Comparison of ENCODE assay signal across 8 cellular contexts in the genomic region with DNA sequence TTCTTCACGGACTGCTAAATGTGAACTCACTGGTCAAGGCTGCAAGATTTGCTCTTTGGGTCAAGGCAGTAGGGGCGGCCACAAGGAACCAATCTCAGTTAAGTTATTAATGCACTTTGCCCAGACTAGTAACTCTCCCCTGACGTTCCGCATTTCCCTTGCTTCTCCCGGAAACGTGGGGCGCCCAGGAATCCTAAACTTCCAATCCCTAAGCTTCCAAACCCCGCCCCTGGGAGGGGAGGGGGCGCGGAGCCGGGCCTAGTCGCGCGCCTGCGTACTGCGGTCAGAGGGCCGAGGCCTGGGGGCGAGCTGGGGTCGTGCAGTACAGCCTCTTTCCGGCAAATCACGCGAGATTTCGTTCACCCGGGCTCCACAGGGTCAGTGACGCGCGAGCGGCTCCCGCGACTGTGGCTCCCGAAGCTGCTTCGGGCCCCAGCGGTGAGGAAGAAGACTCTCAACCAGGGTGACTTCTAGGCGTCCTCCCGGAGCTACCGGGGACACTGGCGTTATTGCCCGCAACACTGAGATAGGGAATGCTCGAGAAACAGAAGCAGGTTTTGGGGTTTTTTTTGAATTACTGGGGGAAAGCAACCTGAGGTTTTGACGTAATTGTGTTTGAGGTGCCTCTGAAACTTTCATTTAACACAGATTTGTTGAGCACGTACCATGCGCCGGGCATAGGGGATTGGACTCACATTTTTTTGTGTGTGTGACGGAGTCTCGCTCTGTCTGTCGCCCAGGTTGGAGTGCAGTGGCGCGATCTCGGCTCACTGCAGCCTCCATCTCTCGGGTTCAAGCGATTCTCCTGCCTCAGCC. TPM values are rescaled to one million over a fixed set of nuclear protein-coding genes. Genes with fewer than 3 reads are reported as not detected.
DNase-seq lines count a peak whose midpoint lies in the region; ATAC-seq and TF ChIP-seq lines count a peak whose summit lies in the region.

A gene (plus strand): TSS at position 265 of the 816 bp plus-strand sequence. CDS start 7,032 bp downstream, outside the sequence.

- peak within 1 kb of the TSS; percentile 97 for H3K27ac Mint-ChIP-seq in activated naive CD8-positive, alpha-beta T cell

- peaks cover 20% of the 10 kb centered on the region for H3K4me1 Mint-ChIP-seq in activated naive CD8-positive, alpha-beta T cell (ENCODE audit: low read depth)

- H3K27ac ChIP-seq in temporal lobe (ENCODE audit: low read depth, low read length), result peak within 1 kb of the TSS; percentile 94

- H3K4me3 Mint-ChIP-seq in activated naive CD8-positive, alpha-beta T cell, result peak within 1 kb of the TSS; percentile 97

- TF ChIP-seq CTCF in omental fat pad (IDR thresholded peaks at IDR 0.05), result no peak

- no peaks in the 10 kb centered on the region for H3K36me3 Mint-ChIP-seq in activated naive CD8-positive, alpha-beta T cell

- no peaks in the 10 kb centered on the region for H3K9me3 Mint-ChIP-seq in activated naive CD8-positive, alpha-beta T cell (ENCODE audit: low read depth)

- ATAC-seq in HG02588 (IDR thresholded peaks at IDR 0.05; ENCODE audit: unreplicated experiment), result peak; percentile 84
- ATAC-seq in SK-N-SH treated with all-trans-retinoic acid at 6 μM for 48 hours, result peak; percentile 94
- peak; percentile 97 for ATAC-seq in omental fat pad (ENCODE audit: low FRiP score)

- peak; percentile 81 for DNase-seq in GM04503 (ENCODE audit: low read depth)
- peak; percentile 95 for DNase-seq in NCI-H1092 treated with DMSO at 0.1 percent for 48 hours (lab: John Stamatoyannopoulos, UW)
- peak; percentile 98 for DNase-seq in glomerular visceral epithelial cell (ENCODE audit: extremely low spot score)
- DNase-seq in omental fat pad (ENCODE audit: low spot score), result peak; percentile 92

- no peaks in the 10 kb centered on the region for H3K27me3 Mint-ChIP-seq in activated naive CD8-positive, alpha-beta T cell

TF ChIP-seq in SK-N-SH treated with all-trans-retinoic acid at 6 μM for 48 hours, 23 proteins besides CTCF, POLR2A, EP300 and RAD21:
- TF ChIP-seq ZC3H10 (CRISPR knock-in tag; IDR thresholded peaks at IDR 0.05), result no peak
- TF ChIP-seq, protein P1, sequence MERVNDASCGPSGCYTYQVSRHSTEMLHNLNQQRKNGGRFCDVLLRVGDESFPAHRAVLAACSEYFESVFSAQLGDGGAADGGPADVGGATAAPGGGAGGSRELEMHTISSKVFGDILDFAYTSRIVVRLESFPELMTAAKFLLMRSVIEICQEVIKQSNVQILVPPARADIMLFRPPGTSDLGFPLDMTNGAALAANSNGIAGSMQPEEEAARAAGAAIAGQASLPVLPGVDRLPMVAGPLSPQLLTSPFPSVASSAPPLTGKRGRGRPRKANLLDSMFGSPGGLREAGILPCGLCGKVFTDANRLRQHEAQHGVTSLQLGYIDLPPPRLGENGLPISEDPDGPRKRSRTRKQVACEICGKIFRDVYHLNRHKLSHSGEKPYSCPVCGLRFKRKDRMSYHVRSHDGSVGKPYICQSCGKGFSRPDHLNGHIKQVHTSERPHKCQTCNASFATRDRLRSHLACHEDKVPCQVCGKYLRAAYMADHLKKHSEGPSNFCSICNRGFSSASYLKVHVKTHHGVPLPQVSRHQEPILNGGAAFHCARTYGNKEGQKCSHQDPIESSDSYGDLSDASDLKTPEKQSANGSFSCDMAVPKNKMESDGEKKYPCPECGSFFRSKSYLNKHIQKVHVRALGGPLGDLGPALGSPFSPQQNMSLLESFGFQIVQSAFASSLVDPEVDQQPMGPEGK (CRISPR knock-in tag; IDR thresholded peaks at IDR 0.05; ENCODE audit: borderline replicate concordance), result no peak
- TF ChIP-seq PPARA (CRISPR knock-in tag; IDR thresholded peaks at IDR 0.05; ENCODE audit: borderline replicate concordance), result no peak
- TF ChIP-seq, protein P2, sequence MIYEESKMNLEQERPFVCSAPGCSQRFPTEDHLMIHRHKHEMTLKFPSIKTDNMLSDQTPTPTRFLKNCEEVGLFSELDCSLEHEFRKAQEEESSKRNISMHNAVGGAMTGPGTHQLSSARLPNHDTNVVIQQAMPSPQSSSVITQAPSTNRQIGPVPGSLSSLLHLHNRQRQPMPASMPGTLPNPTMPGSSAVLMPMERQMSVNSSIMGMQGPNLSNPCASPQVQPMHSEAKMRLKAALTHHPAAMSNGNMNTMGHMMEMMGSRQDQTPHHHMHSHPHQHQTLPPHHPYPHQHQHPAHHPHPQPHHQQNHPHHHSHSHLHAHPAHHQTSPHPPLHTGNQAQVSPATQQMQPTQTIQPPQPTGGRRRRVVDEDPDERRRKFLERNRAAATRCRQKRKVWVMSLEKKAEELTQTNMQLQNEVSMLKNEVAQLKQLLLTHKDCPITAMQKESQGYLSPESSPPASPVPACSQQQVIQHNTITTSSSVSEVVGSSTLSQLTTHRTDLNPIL (CRISPR knock-in tag; IDR thresholded peaks at IDR 0.05; ENCODE audit: low read depth), result no peak
- TF ChIP-seq GLIS3 (CRISPR knock-in tag; IDR thresholded peaks at IDR 0.05), result no peak
- TF ChIP-seq ESRRG (CRISPR knock-in tag; IDR thresholded peaks at IDR 0.05), result no peak
- TF ChIP-seq, protein P3, sequence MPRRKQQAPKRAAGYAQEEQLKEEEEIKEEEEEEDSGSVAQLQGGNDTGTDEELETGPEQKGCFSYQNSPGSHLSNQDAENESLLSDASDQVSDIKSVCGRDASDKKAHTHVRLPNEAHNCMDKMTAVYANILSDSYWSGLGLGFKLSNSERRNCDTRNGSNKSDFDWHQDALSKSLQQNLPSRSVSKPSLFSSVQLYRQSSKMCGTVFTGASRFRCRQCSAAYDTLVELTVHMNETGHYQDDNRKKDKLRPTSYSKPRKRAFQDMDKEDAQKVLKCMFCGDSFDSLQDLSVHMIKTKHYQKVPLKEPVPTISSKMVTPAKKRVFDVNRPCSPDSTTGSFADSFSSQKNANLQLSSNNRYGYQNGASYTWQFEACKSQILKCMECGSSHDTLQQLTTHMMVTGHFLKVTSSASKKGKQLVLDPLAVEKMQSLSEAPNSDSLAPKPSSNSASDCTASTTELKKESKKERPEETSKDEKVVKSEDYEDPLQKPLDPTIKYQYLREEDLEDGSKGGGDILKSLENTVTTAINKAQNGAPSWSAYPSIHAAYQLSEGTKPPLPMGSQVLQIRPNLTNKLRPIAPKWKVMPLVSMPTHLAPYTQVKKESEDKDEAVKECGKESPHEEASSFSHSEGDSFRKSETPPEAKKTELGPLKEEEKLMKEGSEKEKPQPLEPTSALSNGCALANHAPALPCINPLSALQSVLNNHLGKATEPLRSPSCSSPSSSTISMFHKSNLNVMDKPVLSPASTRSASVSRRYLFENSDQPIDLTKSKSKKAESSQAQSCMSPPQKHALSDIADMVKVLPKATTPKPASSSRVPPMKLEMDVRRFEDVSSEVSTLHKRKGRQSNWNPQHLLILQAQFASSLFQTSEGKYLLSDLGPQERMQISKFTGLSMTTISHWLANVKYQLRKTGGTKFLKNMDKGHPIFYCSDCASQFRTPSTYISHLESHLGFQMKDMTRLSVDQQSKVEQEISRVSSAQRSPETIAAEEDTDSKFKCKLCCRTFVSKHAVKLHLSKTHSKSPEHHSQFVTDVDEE (CRISPR knock-in tag; IDR thresholded peaks at IDR 0.05), result no peak
- no peak for TF ChIP-seq ZNF70 (CRISPR knock-in tag; IDR thresholded peaks at IDR 0.05)
- TF ChIP-seq TOX (CRISPR knock-in tag; IDR thresholded peaks at IDR 0.05; ENCODE audit: borderline replicate concordance), result no peak
- no peak for TF ChIP-seq OSR1 (CRISPR knock-in tag; IDR thresholded peaks at IDR 0.05)
- no peak for TF ChIP-seq ZNF565 (CRISPR knock-in tag; conservative IDR thresholded peaks at IDR 0.05; ENCODE audit: low read depth)

RNA-seq across cellular contexts. Expression of the gene that starts here (rescaled TPM):
- total RNA-seq in omental fat pad (10 to 100 TPM in 1 of 4 donors, 1 to 10 TPM in 3; 3.8 to 10.7 (median 4.9) TPM), temporal lobe (7.9 TPM)

Comparison
In these comparisons a context has a peak if more than half of its experiments do, and no peak if none do; other contexts are left out.
1. Peak in every context shown above with its lines: DNase-seq, ATAC-seq and H3K27ac ChIP-seq.